29 cellular contexts compared by ENCODE assay signal in genomic region chr1:202923533-202923932, GRCh38. TPM values are rescaled to one million over a fixed set of nuclear protein-coding genes. Genes with fewer than 3 reads are reported as not detected.
DNase-seq lines count a peak whose midpoint lies in the region; ATAC-seq, FAIRE-seq and TF ChIP-seq lines count a peak whose summit lies in the region.
"Had no signal": no experiment of that assay in that cellular context is flagged by ENCODE, and none has a peak within 500 bp of the region (broad histone marks: within the 10 kb centered on the region; RNA-seq: fewer than 3 reads in every experiment).

No MANE protein-coding gene starts in this region.

- no TSS peak for BruUV-seq in GM12878 (replicated peaks; lab: Mats Ljungman, UMichigan)

- no peak for FAIRE-seq in GM12878 (lab: Jason Lieb, UNC)
- FAIRE-seq in GM12891 (lab: Jason Lieb, UNC): no peak
- FAIRE-seq: frontal cortex had no signal

- intact Hi-C loops in GM12878 (cut with micrococcal nuclease; ENCODE audit: unreplicated experiment) (no loop called here), left lung (cut with DNase I) (no loop called here)

- in situ Hi-C loops in GM12878 (cut with MboI): no loop called here

- peaks cover 19% of the 10 kb centered on the region for H3K79me2 ChIP-seq in GM12878 (ENCODE audit: control insufficient read depth, insufficient read depth, low read length)

- WGBS in GM12878 (ENCODE audit: insufficient coverage, insufficient replicate concordance, low lambda C conversion rate, missing lambda C conversion rate): 95% methylated on average over 3 of the region's 3 CpGs

- H3K36me3 ChIP-seq in GM12878 (ENCODE audit: control insufficient read depth in 2 of 2, insufficient read depth in 2 of 2, low read length in 1 of 2) (no peaks in the 10 kb centered on the region), left lung (peaks cover 0 to 33% of the 10 kb centered on the region in 2 donors)
- H3K36me3 ChIP-seq: prostate gland had no signal

- H3K4me2 ChIP-seq in GM12878 (ENCODE audit: control insufficient read depth, insufficient read depth): peak overlapping the region; percentile 66

- no peak overlapping the region for H3K4me3 Mint-ChIP-seq in stimulated activated effector memory CD8-positive, alpha-beta T cell treated with anti-CD3 and anti-CD28 coated beads, Interleukin-12 subunit alpha, Interleukin-12 subunit beta, amount 100 ng/mL, for 72 hours
- H3K4me3 Mint-ChIP-seq: activated CD4-positive, alpha-beta memory T cell treated with anti-CD3 and anti-CD28 coated beads for 36 hours; endodermal cell; stimulated activated naive B cell treated with anti-CD40 and anti-IgM and Interleukin-4, amounts not matched to agents 10 μg/mL and 1 μg/mL and 100 μg/mL, for 72 hours; T-helper 1 cell treated with Interleukin-12 subunit alpha and Interleukin-12 subunit beta and Interleukin-4 antibody, amounts not matched to agents 30 μg/mL and 1 μg/mL, for 36 hours had no signal

- RAD21 ChIA-PET in GM12878 (lab: Charles Lee; ENCODE audit: unreplicated experiment): no interaction called here

- H3K9me3 ChIP-seq in GM12878 (replicated peaks; ENCODE audit: control insufficient read depth, insufficient read depth, low read length) (no peaks in the 10 kb centered on the region), left lung (no peaks in the 10 kb centered on the region)
- H3K9me3 ChIP-seq: prostate gland, sigmoid colon, SJSA1 had no signal

- SMC1A ChIA-PET in GM12878 (lab: Charles Lee; ENCODE audit: uncharacterized antibody, unreplicated experiment): interaction anchor here (1.0 kb wide), 1 partner anchor 76 kb away, joined by 3 read pairs; no protein-coding TSS in a partner anchor

- ATAC-seq in GM12878 (no peak), left lung (no peak)
- no peak for ATAC-seq in stimulated activated effector memory CD8-positive, alpha-beta T cell treated with anti-CD3 and anti-CD28 coated beads, Interleukin-12 subunit alpha, Interleukin-12 subunit beta, amount 100 ng/mL, for 72 hours
- ATAC-seq: left cardiac atrium; stimulated activated naive B cell treated with anti-CD40 and anti-IgM and Interleukin-4, amounts not matched to agents 10 μg/mL and 1 μg/mL and 100 μg/mL, for 72 hours had no signal

- peaks cover 72% of the 10 kb centered on the region for H3K36me3 Mint-ChIP-seq in stimulated activated effector memory CD8-positive, alpha-beta T cell treated with anti-CD3 and anti-CD28 coated beads, Interleukin-12 subunit alpha, Interleukin-12 subunit beta, amount 100 ng/mL, for 72 hours
- H3K36me3 Mint-ChIP-seq: IgD-negative memory B cell had no signal

- TF ChIP-seq POLR2A in GM12878 (IDR thresholded peaks at IDR 0.05; ENCODE audit: low read depth, low read length): no peak
- no peak for TF ChIP-seq POLR2A in GM12891 (IDR thresholded peaks at IDR 0.05; ENCODE audit: low read depth, low read length)

- peak overlapping the region; percentile 22; the same call in 1 of the 2 replicates for H3K27ac ChIP-seq in GM12878 (ENCODE audit: control insufficient read depth, insufficient read depth)
- H3K27ac ChIP-seq in left lung: no peak overlapping the region
- H3K27ac ChIP-seq: prostate gland, sigmoid colon, SJSA1 had no signal

- H3K27me3 ChIP-seq in GM12878 (replicated peaks in 1 of 2; ENCODE audit: control insufficient read depth in 2 of 2, insufficient read depth in 2 of 2, low read length in 1 of 2): no peaks in the 10 kb centered on the region
- no peaks in the 10 kb centered on the region for H3K27me3 ChIP-seq in left lung
- H3K27me3 ChIP-seq: sigmoid colon, SJSA1 had no signal

- TF ChIP-seq CTCF in GM12878 (IDR thresholded peaks at IDR 0.05 in 2 of 3, conservative IDR thresholded peaks at IDR 0.05 in 1 of 3; ENCODE audit: control insufficient read depth in 2 of 3, extremely low read depth in 1 of 3, insufficient read depth in 1 of 3, low read depth in 3 of 3, low read length in 3 of 3): no peak
- no peak for TF ChIP-seq CTCF in left lung (IDR thresholded peaks at IDR 0.05)

- no peaks in the 10 kb centered on the region for H3K9me3 Mint-ChIP-seq in stimulated activated effector memory CD8-positive, alpha-beta T cell treated with anti-CD3 and anti-CD28 coated beads, Interleukin-12 subunit alpha, Interleukin-12 subunit beta, amount 100 ng/mL, for 72 hours
- H3K9me3 Mint-ChIP-seq: activated CD4-positive, alpha-beta memory T cell treated with anti-CD3 and anti-CD28 coated beads for 36 hours; endodermal cell; IgD-negative memory B cell; stimulated activated naive B cell treated with anti-CD40 and anti-IgM and Interleukin-4, amounts not matched to agents 10 μg/mL and 1 μg/mL and 100 μg/mL, for 72 hours; T-helper 1 cell treated with Interleukin-12 subunit alpha and Interleukin-12 subunit beta and Interleukin-4 antibody, amounts not matched to agents 30 μg/mL and 1 μg/mL, for 36 hours had no signal

- CTCF ChIA-PET in GM12878 (lab: Yijun Ruan, JAX): interaction anchor here (0.7 to 2.9 kb wide), 2 partner anchors 61 to 76 kb away, joined by 4 to 10 read pairs; no protein-coding TSS in a partner anchor

- POLR2A ChIA-PET in GM12878 (lab: Charles Lee): interaction anchor here (0.6 kb wide), 1 partner anchor 103 kb away, joined by 3 read pairs; the partner anchor contains the start of gene PPFIA4

- no peak for TF ChIP-seq RAD21 in GM12878 (IDR thresholded peaks at IDR 0.05; ENCODE audit: insufficient read depth, low read depth, low read length)

- peak overlapping the region; percentile 43 for H3K27ac Mint-ChIP-seq in stimulated activated effector memory CD8-positive, alpha-beta T cell treated with anti-CD3 and anti-CD28 coated beads, Interleukin-12 subunit alpha, Interleukin-12 subunit beta, amount 100 ng/mL, for 72 hours
- H3K27ac Mint-ChIP-seq: activated CD4-positive, alpha-beta memory T cell treated with anti-CD3 and anti-CD28 coated beads for 36 hours; activated naive CD8-positive, alpha-beta T cell; endodermal cell; IgD-negative memory B cell; T-helper 1 cell treated with Interleukin-12 subunit alpha and Interleukin-12 subunit beta and Interleukin-4 antibody, amounts not matched to agents 30 μg/mL and 1 μg/mL, for 36 hours had no signal

- H3K9ac ChIP-seq in GM12878 (ENCODE audit: control insufficient read depth, insufficient read depth, low read length): no peak overlapping the region

- H4K20me1 ChIP-seq in GM12878 (ENCODE audit: control insufficient read depth, insufficient read depth): no peaks in the 10 kb centered on the region

- H3K4me1 ChIP-seq in GM12878 (ENCODE audit: control insufficient read depth, insufficient read depth, low read length) (no peaks in the 10 kb centered on the region; the same call in 1 of the 2 replicates), left lung (peaks cover 0 to 41% of the 10 kb centered on the region in 2 donors)
- H3K4me1 ChIP-seq: prostate gland had no signal

- DNase-seq in NCI-H146 (lab: John Stamatoyannopoulos, UW) (peak; percentile 20), NCI-H146 treated with DMSO at 0.1 percent for 48 hours (lab: John Stamatoyannopoulos, UW; ENCODE audit: unreplicated experiment) (no peak), NCI-H2081 treated with DMSO at 0.1 percent for 48 hours (lab: John Stamatoyannopoulos, UW) (peak; percentile 69), GM12878 (ENCODE audit: low read depth, low spot score) (no peak), left lung (no peak), iPS-NIHi7 (ENCODE audit: extremely low spot score) (no peak), GM12891 (ENCODE audit: insufficient read length, low spot score) (no peak)
- DNase-seq in stimulated activated effector memory CD8-positive, alpha-beta T cell treated with anti-CD3 and anti-CD28 coated beads, Interleukin-12 subunit alpha, Interleukin-12 subunit beta, amount 100 ng/mL, for 72 hours (ENCODE audit: low spot score in 2 of 2): no peak
- DNase-seq: 8988T; activated CD4-positive, alpha-beta memory T cell treated with anti-CD3 and anti-CD28 coated beads for 36 hours; activated CD4-positive, CD25-positive, alpha-beta regulatory T cell treated with anti-CD3 and anti-CD28 coated beads, Interleukin-2, amount 50 U/mL, for 72 hours; activated CD8-positive, alpha-beta memory T cell treated with anti-CD3 and anti-CD28 coated beads, Interleukin-2, amount 50 U/mL, for 48 hours; caudate nucleus; CD4-positive, alpha-beta memory T cell; DMS 273 treated with DMSO at 0.1 percent for 48 hours; endodermal cell; left cardiac atrium; NCI-H1092 treated with DMSO at 0.1 percent for 48 hours; NCI-H2171 treated with DMSO at 0.1 percent for 48 hours; NCI-H524; sigmoid colon; stimulated activated CD4-positive, alpha-beta T cell treated with anti-CD3 and anti-CD28 coated beads, Interleukin-4, amount 100 ng/mL, for 4 hours; stimulated activated naive B cell treated with anti-CD40 and anti-IgM and Interleukin-4, amounts not matched to agents 10 μg/mL and 1 μg/mL and 100 μg/mL, for 72 hours had no signal

- H2AFZ ChIP-seq in GM12878 (ENCODE audit: control insufficient read depth, low read depth, low read length): no peak overlapping the region

- TF ChIP-seq EP300 in GM12878 (IDR thresholded peaks at IDR 0.05; ENCODE audit: borderline replicate concordance in 1 of 2, control insufficient read depth in 1 of 2, low read depth in 2 of 2, low read length in 2 of 2): no peak

- H3K4me3 ChIP-seq in GM12878 (0 out of 2 replicates have a peak overlapping the region, but pooled peaks have one; percentile 11), left lung (no peak overlapping the region)
- H3K4me3 ChIP-seq: prostate gland, sigmoid colon, SJSA1 had no signal

- H3K4me1 Mint-ChIP-seq in stimulated activated effector memory CD8-positive, alpha-beta T cell treated with anti-CD3 and anti-CD28 coated beads, Interleukin-12 subunit alpha, Interleukin-12 subunit beta, amount 100 ng/mL, for 72 hours: peaks cover 11% of the 10 kb centered on the region
- H3K4me1 Mint-ChIP-seq: endodermal cell had no signal

RNA-seq across cellular contexts. Expression of gene KLHL12, which starts 3.5 kb away (rescaled TPM):
- 27.2 and 28.5 TPM in 2 replicates for total RNA-seq in GM12878 (2013; cell fraction: nucleolus; rRNA removed)
- 27.5 and 33.3 TPM in 2 replicates for total RNA-seq in GM12878 (2014; rRNA removed)
- 28.0 and 30.1 TPM in 2 replicates for total RNA-seq in GM12878 (2014; rRNA removed; fragmentation: Illumina TruSeq; extraction: Trizol)
- total RNA-seq in GM12878 (2021): 28.4 and 28.5 TPM in 2 replicates
- 21.5 TPM for polyA plus RNA-seq in GM12878 (2011; ENCODE audit: low read depth)
- polyA plus RNA-seq in GM12878 (2011; rRNA removed): 53.8 and 75.5 TPM in 2 replicates
- polyA plus RNA-seq in GM12878 (2011; cell fraction: cytosol; rRNA removed): 29.4 and 36.5 TPM in 2 replicates
- polyA plus RNA-seq in GM12878 (2011; cell fraction: nucleus; rRNA removed): 32.6 and 43.0 TPM in 2 replicates
- 23.1 and 27.1 TPM in 2 replicates for polyA plus RNA-seq in GM12878 (2012)
- polyA plus RNA-seq in GM12878 (2014; fragmentation: Illumina TruSeq; extraction: Trizol): 32.1 and 38.4 TPM in 2 replicates
- 10 to 100 TPM; 16.0 to 17.8 TPM for polyA plus RNA-seq in GM12878 (2014; fragmentation: Nextera tagmentation; extraction: Ambion mirVana)
- polyA plus RNA-seq in GM12878 (2014; rRNA removed): 24.6 and 30.5 TPM in 2 replicates
- polyA plus RNA-seq in GM12878 (2016; fragmentation: Nextera tagmentation; extraction: Ambion mirVana): 10 to 100 TPM; 36.6 to 37.6 TPM
- polyA minus RNA-seq in GM12878 (2011; rRNA and poly(A)+ RNA removed): 47.3 and 57.1 TPM in 2 replicates
- 10.6 and 13.2 TPM in 2 replicates for polyA minus RNA-seq in GM12878 (2011; cell fraction: cytosol; rRNA and poly(A)+ RNA removed)
- 12.6 and 14.4 TPM in 2 replicates for polyA minus RNA-seq in GM12878 (2011; cell fraction: nucleus; rRNA and poly(A)+ RNA removed)
- total RNA-seq in left lung: 10 to 100 TPM; 26.6 to 29.7 TPM
- polyA plus RNA-seq in GM12891 (2012; ENCODE audit: low read depth, missing spikeins): 24.4 TPM

RNA-seq across cellular contexts. Expression of gene ADIPOR1, which starts 34.6 kb away (rescaled TPM):
- total RNA-seq in GM12878 (2013; cell fraction: nucleolus; rRNA removed): 34.3 and 36.9 TPM in 2 replicates
- total RNA-seq in GM12878 (2014; rRNA removed) (73.1 and 81.9 TPM in 2 replicates), GM12878 (2014; rRNA removed; fragmentation: Illumina TruSeq; extraction: Trizol) (58.1 and 59.6 TPM in 2 replicates), GM12878 (2021) (53.2 and 56.1 TPM in 2 replicates), left lung (100 to 1,000 TPM; 130 to 138 TPM)
- 36.8 TPM for polyA plus RNA-seq in GM12878 (2011; ENCODE audit: low read depth)
- polyA plus RNA-seq in GM12878 (2011; rRNA removed) (103 and 122 TPM in 2 replicates), GM12878 (2014; fragmentation: Illumina TruSeq; extraction: Trizol) (81.5 and 101 TPM in 2 replicates), GM12878 (2014; fragmentation: Nextera tagmentation; extraction: Ambion mirVana) (10 to 100 TPM; 18.4 to 25.1 TPM), GM12878 (2014; rRNA removed) (57.7 and 62.1 TPM in 2 replicates), GM12878 (2016; fragmentation: Nextera tagmentation; extraction: Ambion mirVana) (100 to 1,000 TPM; 117 to 120 TPM)
- polyA plus RNA-seq in GM12878 (2011; cell fraction: cytosol; rRNA removed): 96.9 and 109 TPM in 2 replicates
- 40.2 and 57.0 TPM in 2 replicates for polyA plus RNA-seq in GM12878 (2011; cell fraction: nucleus; rRNA removed)
- 44.8 and 49.1 TPM in 2 replicates for polyA plus RNA-seq in GM12878 (2012)
- polyA minus RNA-seq in GM12878 (2011; rRNA and poly(A)+ RNA removed): 166 and 171 TPM in 2 replicates
- 41.2 and 42.9 TPM in 2 replicates for polyA minus RNA-seq in GM12878 (2011; cell fraction: cytosol; rRNA and poly(A)+ RNA removed)
- polyA minus RNA-seq in GM12878 (2011; cell fraction: nucleus; rRNA and poly(A)+ RNA removed): 13.5 and 15.8 TPM in 2 replicates
- 37.8 TPM for polyA plus RNA-seq in GM12891 (2012; ENCODE audit: low read depth, missing spikeins)

RNA-seq across cellular contexts. Expression of gene RABIF, which starts 34.6 kb away (rescaled TPM):
- 3.2 and 3.3 TPM in 2 replicates for total RNA-seq in GM12878 (2013; cell fraction: nucleolus; rRNA removed)
- total RNA-seq in GM12878 (2014; rRNA removed) (8.5 and 8.7 TPM in 2 replicates), GM12878 (2014; rRNA removed; fragmentation: Illumina TruSeq; extraction: Trizol) (6.2 and 6.7 TPM in 2 replicates), GM12878 (2021) (7.7 and 7.8 TPM in 2 replicates), left lung (10 to 100 TPM; 11.0 to 15.5 TPM)
- polyA plus RNA-seq in GM12878 (2011; ENCODE audit: low read depth): 3.4 TPM
- polyA plus RNA-seq in GM12878 (2011; rRNA removed) (9.8 and 12.3 TPM in 2 replicates), GM12878 (2014; fragmentation: Illumina TruSeq; extraction: Trizol) (12.2 and 13.4 TPM in 2 replicates), GM12878 (2014; fragmentation: Nextera tagmentation; extraction: Ambion mirVana) (1 to 10 TPM; 4.7 to 6.3 TPM), GM12878 (2014; rRNA removed) (8.7 and 9.1 TPM in 2 replicates), GM12878 (2016; fragmentation: Nextera tagmentation; extraction: Ambion mirVana) (10 to 100 TPM; 17.8 to 18.2 TPM)
- 9.9 and 11.1 TPM in 2 replicates for polyA plus RNA-seq in GM12878 (2011; cell fraction: cytosol; rRNA removed)
- polyA plus RNA-seq in GM12878 (2011; cell fraction: nucleus; rRNA removed): 4.7 and 6.3 TPM in 2 replicates
- 5.2 and 5.5 TPM in 2 replicates for polyA plus RNA-seq in GM12878 (2012)
- 7.1 and 7.4 TPM in 2 replicates for polyA minus RNA-seq in GM12878 (2011; rRNA and poly(A)+ RNA removed)
- polyA minus RNA-seq in GM12878 (2011; cell fraction: cytosol; rRNA and poly(A)+ RNA removed): 1.7 and 2.6 TPM in 2 replicates
- polyA minus RNA-seq in GM12878 (2011; cell fraction: nucleus; rRNA and poly(A)+ RNA removed): 2.8 and 5.7 TPM in 2 replicates
- 7.5 TPM for polyA plus RNA-seq in GM12891 (2012; ENCODE audit: low read depth, missing spikeins)

RNA-seq across cellular contexts. Expression of gene CYB5R1, which starts 43.5 kb away (rescaled TPM):
- 29.1 and 31.8 TPM in 2 replicates for total RNA-seq in GM12878 (2013; cell fraction: nucleolus; rRNA removed)
- total RNA-seq in GM12878 (2014; rRNA removed) (22.3 and 22.4 TPM in 2 replicates), GM12878 (2014; rRNA removed; fragmentation: Illumina TruSeq; extraction: Trizol) (12.1 and 12.6 TPM in 2 replicates), GM12878 (2021) (16.9 and 17.0 TPM in 2 replicates), left lung (10 to 100 TPM; 79.0 to 99.5 TPM)
- 12.2 TPM for polyA plus RNA-seq in GM12878 (2011; ENCODE audit: low read depth)
- polyA plus RNA-seq in GM12878 (2011; rRNA removed) (12.7 TPM in 2 replicates), GM12878 (2014; fragmentation: Illumina TruSeq; extraction: Trizol) (19.5 and 22.7 TPM in 2 replicates), GM12878 (2014; fragmentation: Nextera tagmentation; extraction: Ambion mirVana) (1 to 10 TPM; 3.2 to 9.1 TPM), GM12878 (2014; rRNA removed) (18.2 and 18.8 TPM in 2 replicates), GM12878 (2016; fragmentation: Nextera tagmentation; extraction: Ambion mirVana) (10 to 100 TPM; 17.9 to 19.8 TPM)
- polyA plus RNA-seq in GM12878 (2011; cell fraction: cytosol; rRNA removed): 11.7 and 13.7 TPM in 2 replicates
- 30.3 and 52.0 TPM in 2 replicates for polyA plus RNA-seq in GM12878 (2011; cell fraction: nucleus; rRNA removed)
- 15.6 and 19.7 TPM in 2 replicates for polyA plus RNA-seq in GM12878 (2012)
- 14.5 and 17.7 TPM in 2 replicates for polyA minus RNA-seq in GM12878 (2011; rRNA and poly(A)+ RNA removed)
- polyA minus RNA-seq in GM12878 (2011; cell fraction: cytosol; rRNA and poly(A)+ RNA removed): 3.6 TPM in 2 replicates
- 25.3 and 28.7 TPM in 2 replicates for polyA minus RNA-seq in GM12878 (2011; cell fraction: nucleus; rRNA and poly(A)+ RNA removed)
- 12.9 TPM for polyA plus RNA-seq in GM12891 (2012; ENCODE audit: low read depth, missing spikeins)

Comparison
In these comparisons a context has a peak if more than half of its experiments do, and no peak if none do; other contexts are left out.
1. DNase-seq: peak in NCI-H146 (single experiment) and NCI-H2081 treated with DMSO at 0.1 percent for 48 hours (single experiment); none in NCI-H146 treated with DMSO at 0.1 percent for 48 hours (single experiment), GM12878 (single experiment), stimulated activated effector memory CD8-positive, alpha-beta T cell treated with anti-CD3 and anti-CD28 coated beads, Interleukin-12 subunit alpha, Interleukin-12 subunit beta, amount 100 ng/mL, for 72 hours (0 of 2), left lung (0 of 2), iPS-NIHi7 (single experiment) and GM12891 (single experiment).